Comparison of ENCODE assay signal across 19 cellular contexts in genomic region chr6:138648127-138648526, GRCh38.
DNase-seq lines count a peak whose midpoint lies in the region; ATAC-seq, FAIRE-seq and TF ChIP-seq lines count a peak whose summit lies in the region.
"Had no signal": no experiment of that assay in that cellular context is flagged by ENCODE, and none has a peak within 500 bp of the region (broad histone marks: within the 10 kb centered on the region; RNA-seq: fewer than 3 reads in every experiment).

No MANE protein-coding gene starts in this region.

- no peak overlapping the region for H2BK12ac ChIP-seq in H9 (ENCODE audit: insufficient read length, low read depth, low read length)

- no peak for TF ChIP-seq POLR2A in GM12878 (IDR thresholded peaks at IDR 0.05; ENCODE audit: low read depth, low read length)

- no TSS peak for BruUV-seq in GM12878 (replicated peaks; lab: Mats Ljungman, UMichigan)

- H3K56ac ChIP-seq in H9 (ENCODE audit: insufficient read length, low read depth, low read length): no peak overlapping the region

- H3K18ac ChIP-seq in H9 (ENCODE audit: insufficient read length, low read depth, low read length): no peak overlapping the region

- H2BK5ac ChIP-seq in H9 (ENCODE audit: insufficient read length, low read length): no peak overlapping the region

- H2AK5ac ChIP-seq in H9 (ENCODE audit: insufficient read length, low read length): no peak overlapping the region

- no peak overlapping the region for H3K4ac ChIP-seq in H9 (ENCODE audit: low read depth, low read length)

- no peak overlapping the region for H3T11ph ChIP-seq in H9 (ENCODE audit: low read length)

- ATAC-seq in GM12878: no peak
- ATAC-seq: CD8-positive, alpha-beta T cell; HCT116 had no signal

- H3K79me1 ChIP-seq in H9 (ENCODE audit: insufficient read depth, low read depth, low read length, poor library complexity, severe bottlenecking): no peaks in the 10 kb centered on the region

- H3K27ac ChIP-seq in H9 (ENCODE audit: insufficient read length, low read depth, low read length) (no peak overlapping the region), GM12878 (ENCODE audit: control insufficient read depth, insufficient read depth) (no peak overlapping the region), osteoblast (ENCODE audit: low read depth, low read length) (no peak overlapping the region)
- H3K27ac ChIP-seq: BLaER1, C4-2B had no signal

- H3K4me1 ChIP-seq in H9 (ENCODE audit: insufficient read depth, low read length) (no peaks in the 10 kb centered on the region), GM12878 (ENCODE audit: control insufficient read depth, insufficient read depth, low read length) (no peaks in the 10 kb centered on the region), osteoblast (ENCODE audit: insufficient read depth, low read length) (peaks cover 6% of the 10 kb centered on the region)
- H3K4me1 ChIP-seq: BLaER1 had no signal

- FAIRE-seq in A204.1 (lab: Jason Lieb, UNC): peak; percentile 27
- no peak for FAIRE-seq in GM12878 (lab: Jason Lieb, UNC)
- FAIRE-seq: G401.6, H1 had no signal

- TF ChIP-seq RAD21 in GM12878 (IDR thresholded peaks at IDR 0.05; ENCODE audit: insufficient read depth, low read depth, low read length): no peak

- H2AFZ ChIP-seq in H9 (ENCODE audit: low read length): no peak overlapping the region
- H2AFZ ChIP-seq in GM12878 (ENCODE audit: control insufficient read depth, low read depth, low read length): no peak overlapping the region
- no peak overlapping the region for H2AFZ ChIP-seq in osteoblast (ENCODE audit: low read length)

- WGBS in H9 (ENCODE audit: extremely low coverage, insufficient read length, low lambda C conversion rate): no CpG with 5 or more reads among the region's 4 CpGs
- WGBS in GM12878 (ENCODE audit: insufficient coverage, insufficient replicate concordance, low lambda C conversion rate, missing lambda C conversion rate): 85% methylated on average over 4 of the region's 4 CpGs

- H3K4me1 Mint-ChIP-seq in H9: peaks cover 3 to 4% of the 10 kb centered on the region in 2 experiments; a peak in 3 of 4 replicates
- H3K4me1 Mint-ChIP-seq: B cell had no signal

- TF ChIP-seq EP300 in GM12878 (IDR thresholded peaks at IDR 0.05; ENCODE audit: borderline replicate concordance in 1 of 2, control insufficient read depth in 1 of 2, low read depth in 2 of 2, low read length in 2 of 2): no peak

- SMC1A ChIA-PET in GM12878 (lab: Charles Lee; ENCODE audit: uncharacterized antibody, unreplicated experiment): interaction anchor here (0.6 to 5.5 kb wide), 5 partner anchors 9 to 1068 kb away, joined by 3 to 33 read pairs (median 4); no protein-coding TSS in a partner anchor

- H3K4me3 Mint-ChIP-seq in H9: no peak overlapping the region
- H3K4me3 Mint-ChIP-seq: B cell; CD4-positive, CD25-positive, alpha-beta regulatory T cell; CD8-positive, alpha-beta T cell had no signal

- H2BK20ac ChIP-seq in H9 (ENCODE audit: low read depth, low read length, poor library complexity, severe bottlenecking): no peak overlapping the region

- DNase-seq in H9: no peak
- no peak for DNase-seq in GM12878 (ENCODE audit: low read depth, low spot score)
- no peak for DNase-seq in cerebellar nuclear complex (lab: John Stamatoyannopoulos, UW)
- no peak for DNase-seq in activated gamma-delta T cell treated with Interleukin-2 at 50 U/mL for 16 hours
- DNase-seq in osteoblast (ENCODE audit: insufficient read length, low spot score, missing footprints): no peak
- DNase-seq: Caco-2; CD4-positive, CD25-positive, alpha-beta regulatory T cell; CD8-positive, alpha-beta T cell; DMS153; DND-41; GM23248; H7 had no signal

- no peaks in the 10 kb centered on the region for H3K9me3 Mint-ChIP-seq in H9
- H3K9me3 Mint-ChIP-seq: CD8-positive, alpha-beta T cell had no signal

- H4K91ac ChIP-seq in H9 (ENCODE audit: insufficient read length, low read depth, low read length): no peak overlapping the region

- H4K5ac ChIP-seq in H9 (ENCODE audit: insufficient read length, low read depth, low read length): no peak overlapping the region

- POLR2A ChIA-PET in GM12878 (lab: Charles Lee): interaction anchor here (0.6 to 1.4 kb wide), 4 partner anchors 8 to 43 kb away, joined by 3 to 7 read pairs (median 4); no protein-coding TSS in a partner anchor

- H2BK120ac ChIP-seq in H9 (ENCODE audit: low read depth, low read length, poor library complexity, severe bottlenecking): no peak overlapping the region

- H3K9me3 ChIP-seq in H9 (ENCODE audit: control insufficient read depth, low read depth, low read length): no peaks in the 10 kb centered on the region
- H3K9me3 ChIP-seq in GM12878 (replicated peaks; ENCODE audit: control insufficient read depth, insufficient read depth, low read length): no peaks in the 10 kb centered on the region
- H3K9me3 ChIP-seq in osteoblast (ENCODE audit: low read depth, low read length): no peaks in the 10 kb centered on the region
- H3K9me3 ChIP-seq: BLaER1, Caco-2 had no signal

- H3K27me3 ChIP-seq in H9 (ENCODE audit: insufficient read depth, low read length): no peaks in the 10 kb centered on the region
- H3K27me3 ChIP-seq in GM12878 (replicated peaks in 1 of 2; ENCODE audit: control insufficient read depth in 2 of 2, insufficient read depth in 2 of 2, low read length in 1 of 2): no peaks in the 10 kb centered on the region
- H3K27me3 ChIP-seq in osteoblast (ENCODE audit: insufficient read depth, low read length): no peaks in the 10 kb centered on the region
- H3K27me3 ChIP-seq: BLaER1 had no signal

- H3K27ac Mint-ChIP-seq in H9: no peak overlapping the region
- H3K27ac Mint-ChIP-seq: B cell; CD4-positive, CD25-positive, alpha-beta regulatory T cell; CD8-positive, alpha-beta T cell had no signal

- H3K36me3 Mint-ChIP-seq in H9 (ENCODE audit: insufficient read depth in 1 of 3, low read depth in 3 of 3): peaks cover 0 to 10% (median 8%) of the 10 kb centered on the region in 3 experiments; a peak in 4 of 7 replicates
- H3K36me3 Mint-ChIP-seq: CD4-positive, CD25-positive, alpha-beta regulatory T cell; CD8-positive, alpha-beta T cell had no signal

- CTCF ChIA-PET in GM12878 (lab: Yijun Ruan, JAX): interaction anchor here (0.7 to 1.5 kb wide), 4 partner anchors 31 to 57 kb away, joined by 3 to 6 read pairs (median 4); no protein-coding TSS in a partner anchor

- in situ Hi-C loops in GM12878 (cut with MboI): no loop called here

- intact Hi-C loops in GM12878 (cut with micrococcal nuclease; ENCODE audit: unreplicated experiment): no loop called here

- RAD21 ChIA-PET in GM12878 (lab: Charles Lee; ENCODE audit: unreplicated experiment): interaction anchor here (1.4 kb wide), 1 partner anchor 9 kb away, joined by 3 read pairs; no protein-coding TSS in a partner anchor

- H3K4me3 ChIP-seq in GM12878 (no peak overlapping the region), osteoblast (ENCODE audit: insufficient read depth, low read length) (no peak overlapping the region)
- H3K4me3 ChIP-seq: BLaER1, GM23248 had no signal

- H4K20me1 ChIP-seq in H9 (ENCODE audit: control insufficient read depth, insufficient read depth, insufficient read length): no peaks in the 10 kb centered on the region
- H4K20me1 ChIP-seq in GM12878 (ENCODE audit: control insufficient read depth, insufficient read depth): no peaks in the 10 kb centered on the region
- H4K20me1 ChIP-seq in osteoblast (ENCODE audit: insufficient read depth, low read length): no peaks in the 10 kb centered on the region
- H4K20me1 ChIP-seq: BLaER1 had no signal

- no peak overlapping the region for H3K14ac ChIP-seq in H9 (ENCODE audit: insufficient read depth, low read length)

- no peak overlapping the region for H3K9ac ChIP-seq in H9 (ENCODE audit: extremely low read depth, insufficient read length, low read length)
- no peak overlapping the region for H3K9ac ChIP-seq in GM12878 (ENCODE audit: control insufficient read depth, insufficient read depth, low read length)
- H3K9ac ChIP-seq: BLaER1 had no signal

- no peak overlapping the region for H3K23ac ChIP-seq in H9 (ENCODE audit: insufficient read length, low read depth, low read length)

- H3K36me3 ChIP-seq in GM12878 (ENCODE audit: control insufficient read depth in 2 of 2, insufficient read depth in 2 of 2, low read length in 1 of 2): peaks cover 0 to 3% of the 10 kb centered on the region in 2 experiments; a peak in 2 of 4 replicates
- no peaks in the 10 kb centered on the region for H3K36me3 ChIP-seq in osteoblast (ENCODE audit: insufficient read depth, low read length)
- H3K36me3 ChIP-seq: BLaER1 had no signal

- TF ChIP-seq CTCF in H9 (conservative IDR thresholded peaks at IDR 0.05): no peak
- no peak for TF ChIP-seq CTCF in GM12878 (IDR thresholded peaks at IDR 0.05 in 2 of 3, conservative IDR thresholded peaks at IDR 0.05 in 1 of 3; ENCODE audit: control insufficient read depth in 2 of 3, extremely low read depth in 1 of 3, insufficient read depth in 1 of 3, low read depth in 3 of 3, low read length in 3 of 3)
- no peak for TF ChIP-seq CTCF in osteoblast (IDR thresholded peaks at IDR 0.05; ENCODE audit: extremely low read depth, low read depth, low read length)

- no peaks in the 10 kb centered on the region for H3K23me2 ChIP-seq in H9 (ENCODE audit: insufficient read length, low read depth, low read length, poor library complexity, severe bottlenecking)

- H4K8ac ChIP-seq in H9 (replicated peaks; ENCODE audit: insufficient read length, low read depth, low read length): no peak overlapping the region

- H2BK15ac ChIP-seq in H9 (ENCODE audit: low read depth, low read length): peak overlapping the region; percentile 73; the same call in 1 of the 2 replicates

- H3K4me2 ChIP-seq in H9 (ENCODE audit: insufficient read depth, insufficient read length, low read length): no peak overlapping the region
- H3K4me2 ChIP-seq in GM12878 (ENCODE audit: control insufficient read depth, insufficient read depth): no peak overlapping the region
- H3K4me2 ChIP-seq in osteoblast (ENCODE audit: insufficient read depth, low read length): no peak overlapping the region
- H3K4me2 ChIP-seq: BLaER1 had no signal

- no peaks in the 10 kb centered on the region for H3K79me2 ChIP-seq in H9 (ENCODE audit: insufficient read depth, low read length)
- H3K79me2 ChIP-seq in GM12878 (ENCODE audit: control insufficient read depth, insufficient read depth, low read length): no peaks in the 10 kb centered on the region
- H3K79me2 ChIP-seq in osteoblast (ENCODE audit: insufficient read depth, low read length): peaks cover 3% of the 10 kb centered on the region

- H3K27me3 Mint-ChIP-seq in H9 (ENCODE audit: low read depth): no peaks in the 10 kb centered on the region
